21 cellular contexts compared by ENCODE assay signal in genomic region chr6:4294636-4295035, GRCh38.
DNase-seq lines count a peak whose midpoint lies in the region; ATAC-seq and TF ChIP-seq lines count a peak whose summit lies in the region.
"Had no signal": no experiment of that assay in that cellular context is flagged by ENCODE, and none has a peak within 500 bp of the region (broad histone marks: within the 10 kb centered on the region; RNA-seq: fewer than 3 reads in every experiment).

No MANE protein-coding gene starts in this region.

- 93 to 100% methylated on average over 1 to 9 of the region's 9 CpGs for WGBS in endodermal cell (ENCODE audit: insufficient coverage in 1 of 2, insufficient read length in 1 of 2), 2 experiments
- no CpG with 5 or more reads among the region's 9 CpGs for WGBS in trophoblast cell (ENCODE audit: extremely low coverage, insufficient coverage, insufficient read length)

- no peaks in the 10 kb centered on the region for H3K27me3 Mint-ChIP-seq in stimulated activated naive CD8-positive, alpha-beta T cell treated with anti-CD3 and anti-CD28 coated beads, Interleukin-15, amount 100 ng/mL, for 72 hours
- H3K27me3 Mint-ChIP-seq in endodermal cell (ENCODE audit: insufficient read depth) (peaks cover 7% of the 10 kb centered on the region), endothelial cell (ENCODE audit: unreplicated experiment) (peaks cover 1% of the 10 kb centered on the region)
- H3K27me3 Mint-ChIP-seq: CD4-positive, alpha-beta memory T cell had no signal

- H3K79me2 ChIP-seq in trophoblast cell (ENCODE audit: control insufficient read depth, insufficient read depth, low read length, poor library complexity), result no peaks in the 10 kb centered on the region

- H3K36me3 ChIP-seq in endodermal cell (ENCODE audit: control insufficient read depth, insufficient read depth, low read length) (no peaks in the 10 kb centered on the region), trophoblast cell (ENCODE audit: control insufficient read depth in 1 of 2, insufficient read depth in 2 of 2, low read length in 2 of 2) (peaks cover 3% of the 10 kb centered on the region in 2 experiments)
- H3K36me3 ChIP-seq: BLaER1 had no signal

- H3K79me1 ChIP-seq in trophoblast cell (ENCODE audit: low read length), result peaks cover 2% of the 10 kb centered on the region

- no peak overlapping the region for H2AFZ ChIP-seq in trophoblast cell (ENCODE audit: insufficient read depth, low read length, poor library complexity)

- peak; percentile 35 for ATAC-seq in stimulated activated naive CD8-positive, alpha-beta T cell treated with anti-CD3 and anti-CD28 coated beads, Interleukin-15, amount 100 ng/mL, for 72 hours
- ATAC-seq in stimulated activated naive CD8-positive, alpha-beta T cell treated with anti-CD3 and anti-CD28 coated beads, Interleukin-15, Interleukin-2, amounts not matched to agents 100 U/mL and 50 U/mL, for 24 hours, result no peak
- ATAC-seq in HG02885 (IDR thresholded peaks at IDR 0.05; ENCODE audit: poor library complexity, unreplicated experiment), result no peak
- ATAC-seq: GM12878, HepG2 had no signal

- H2BK12ac ChIP-seq in trophoblast cell (ENCODE audit: low read length), result no peak overlapping the region

- H3K18ac ChIP-seq in trophoblast cell (ENCODE audit: low read length), result no peak overlapping the region

- no peak overlapping the region for H2AK5ac ChIP-seq in trophoblast cell (ENCODE audit: low read length)

- H3K27ac Mint-ChIP-seq in stimulated activated naive CD8-positive, alpha-beta T cell treated with anti-CD3 and anti-CD28 coated beads, Interleukin-15, amount 100 ng/mL, for 72 hours, result no peak overlapping the region
- H3K27ac Mint-ChIP-seq in endodermal cell, result no peak overlapping the region
- no peak overlapping the region for H3K27ac Mint-ChIP-seq in endothelial cell (ENCODE audit: unreplicated experiment)
- H3K27ac Mint-ChIP-seq: CD4-positive, alpha-beta memory T cell; H9; IgD-negative memory B cell had no signal

- peak; percentile 19 for TF ChIP-seq CTCF in endodermal cell (conservative IDR thresholded peaks at IDR 0.05)
- TF ChIP-seq CTCF in endothelial cell (IDR thresholded peaks at IDR 0.05; ENCODE audit: unreplicated experiment), result no peak

- peaks cover 0 to 8% of the 10 kb centered on the region in 2 donors for H3K9me3 Mint-ChIP-seq in stimulated activated naive CD8-positive, alpha-beta T cell treated with anti-CD3 and anti-CD28 coated beads, Interleukin-15, amount 100 ng/mL, for 72 hours
- H3K9me3 Mint-ChIP-seq in endodermal cell (peaks cover 2% of the 10 kb centered on the region), endothelial cell (ENCODE audit: unreplicated experiment) (peaks cover 5% of the 10 kb centered on the region)

- peak overlapping the region; percentile 17 for H4K8ac ChIP-seq in trophoblast cell (ENCODE audit: low read depth, low read length)

- no peak overlapping the region for H3K4ac ChIP-seq in trophoblast cell (ENCODE audit: low read depth, low read length)

- no peak overlapping the region for H4K12ac ChIP-seq in trophoblast cell (ENCODE audit: low read depth, low read length)

- H3K4me2 ChIP-seq in trophoblast cell (ENCODE audit: low read length), result no peak overlapping the region
- H3K4me2 ChIP-seq: BLaER1 had no signal

- H3K4me3 ChIP-seq in endodermal cell (ENCODE audit: low read length) (no peak overlapping the region), trophoblast cell (ENCODE audit: low read depth, low read length) (no peak overlapping the region)
- H3K4me3 ChIP-seq: BLaER1, GM12878 had no signal

- H2BK120ac ChIP-seq in trophoblast cell (ENCODE audit: insufficient read depth, low read length, poor library complexity), result no peak overlapping the region

- no peak overlapping the region for H3K14ac ChIP-seq in trophoblast cell (ENCODE audit: low read length)

- no peaks in the 10 kb centered on the region for H3K4me1 Mint-ChIP-seq in stimulated activated naive CD8-positive, alpha-beta T cell treated with anti-CD3 and anti-CD28 coated beads, Interleukin-15, amount 100 ng/mL, for 72 hours
- peaks cover 4% of the 10 kb centered on the region for H3K4me1 Mint-ChIP-seq in endodermal cell
- H3K4me1 Mint-ChIP-seq in endothelial cell (ENCODE audit: unreplicated experiment), result peaks cover 16% of the 10 kb centered on the region
- H3K4me1 Mint-ChIP-seq: CD4-positive, alpha-beta memory T cell; IgD-negative memory B cell had no signal

- DNase-seq in stimulated activated naive CD8-positive, alpha-beta T cell treated with anti-CD3 and anti-CD28 coated beads, Interleukin-15, amount 100 ng/mL, for 72 hours, result no peak
- no peak for DNase-seq in stimulated activated naive CD8-positive, alpha-beta T cell treated with anti-CD3 and anti-CD28 coated beads, Interleukin-15, Interleukin-2, amounts not matched to agents 100 U/mL and 50 U/mL, for 24 hours
- DNase-seq in endodermal cell (peak; percentile 34), trophoblast cell (no peak), endothelial cell (ENCODE audit: low spot score) (no peak), nucleus accumbens (lab: John Stamatoyannopoulos, UW) (no peak)
- no peak for DNase-seq in stimulated activated CD4-positive, alpha-beta T cell treated with anti-CD3 and anti-CD28 coated beads, Interleukin-15, amount 100 ng/mL, for 24 hours
- DNase-seq: 8988T, Calu3, DMS 273 treated with DMSO at 0.1 percent for 48 hours, DMS53, DND-41, EL, H9 had no signal

- H3K4me1 ChIP-seq in endodermal cell (ENCODE audit: control insufficient read depth, insufficient read depth, low read length) (no peaks in the 10 kb centered on the region), trophoblast cell (ENCODE audit: control insufficient read depth in 1 of 2, insufficient read depth in 2 of 2, low read length in 2 of 2) (peaks cover 8 to 20% of the 10 kb centered on the region in 2 experiments)
- H3K4me1 ChIP-seq: BLaER1 had no signal

- H3K27ac ChIP-seq in endodermal cell (ENCODE audit: low read depth, low read length) (no peak overlapping the region), trophoblast cell (ENCODE audit: low read depth, low read length) (no peak overlapping the region)
- H3K27ac ChIP-seq: BLaER1 had no signal

- H3K9me3 ChIP-seq in endodermal cell (ENCODE audit: control insufficient read depth, low read length), result peaks cover 6% of the 10 kb centered on the region
- no peaks in the 10 kb centered on the region for H3K9me3 ChIP-seq in trophoblast cell (ENCODE audit: insufficient read depth, low read depth, low read length)

- H3K36me3 Mint-ChIP-seq in endodermal cell (ENCODE audit: low read depth), result no peaks in the 10 kb centered on the region
- H3K36me3 Mint-ChIP-seq in endothelial cell (ENCODE audit: low read depth, unreplicated experiment), result no peaks in the 10 kb centered on the region
- H3K36me3 Mint-ChIP-seq: CD14-positive monocyte; CD4-positive, alpha-beta memory T cell had no signal

- no peak overlapping the region for H2BK5ac ChIP-seq in trophoblast cell (ENCODE audit: low read depth, low read length, poor library complexity)

- no peak overlapping the region for H4K91ac ChIP-seq in trophoblast cell (ENCODE audit: low read depth, low read length)

- H3K27me3 ChIP-seq in endodermal cell (ENCODE audit: control insufficient read depth, insufficient read depth, low read length, poor library complexity, severe bottlenecking), result no peaks in the 10 kb centered on the region
- H3K27me3 ChIP-seq in trophoblast cell (ENCODE audit: insufficient read depth, low read length), result no peaks in the 10 kb centered on the region
- H3K27me3 ChIP-seq: BLaER1 had no signal

- H3K23ac ChIP-seq in trophoblast cell (ENCODE audit: low read length), result no peak overlapping the region

- no peak overlapping the region for H3K4me3 Mint-ChIP-seq in stimulated activated naive CD8-positive, alpha-beta T cell treated with anti-CD3 and anti-CD28 coated beads, Interleukin-15, amount 100 ng/mL, for 72 hours
- H3K4me3 Mint-ChIP-seq in endodermal cell (no peak overlapping the region), endothelial cell (ENCODE audit: unreplicated experiment) (no peak overlapping the region)
- H3K4me3 Mint-ChIP-seq: CD14-positive monocyte; CD4-positive, alpha-beta memory T cell; H9; IgD-negative memory B cell had no signal

- no peak overlapping the region for H3K9ac ChIP-seq in endodermal cell (ENCODE audit: extremely low read depth, low read length, poor library complexity, severe bottlenecking)
- H3K9ac ChIP-seq in trophoblast cell (ENCODE audit: low read length), result no peak overlapping the region
- H3K9ac ChIP-seq: BLaER1 had no signal
